9 cellular contexts compared by ENCODE assay signal in the genomic region with DNA sequence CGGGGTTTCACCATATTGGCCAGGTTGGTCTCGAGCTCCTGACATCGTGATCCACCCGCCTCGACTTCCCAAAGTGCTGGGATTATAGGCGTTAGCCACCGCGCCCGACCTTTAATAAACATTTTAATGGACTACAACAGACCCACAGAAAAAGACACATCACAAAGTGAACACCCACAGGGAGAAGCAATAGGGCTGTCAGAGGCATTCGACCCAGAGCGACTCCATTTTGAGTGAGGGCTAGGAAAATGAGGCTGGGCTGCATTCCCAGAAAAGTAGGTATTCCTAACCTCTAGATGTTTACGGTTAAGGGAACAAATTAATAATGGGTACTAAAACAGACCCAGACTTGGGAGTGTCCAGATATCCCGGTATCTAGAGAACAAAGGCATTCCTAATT. TPM values are rescaled to one million over a fixed set of nuclear protein-coding genes. Genes with fewer than 3 reads are reported as not detected.
DNase-seq lines count a peak whose midpoint lies in the region; ATAC-seq and TF ChIP-seq lines count a peak whose summit lies in the region.
"Had no signal": no experiment of that assay in that cellular context is flagged by ENCODE, and none has a peak within 500 bp of the region (broad histone marks: within the 10 kb centered on the region; RNA-seq: fewer than 3 reads in every experiment).

No MANE protein-coding gene starts in this region.

- no peak for TF ChIP-seq CTCF in AG10803 (conservative IDR thresholded peaks at IDR 0.05; ENCODE audit: low read length)

- DNase-seq in AG10803 (ENCODE audit: low read depth) (no peak), naive B cell (no peak), AG08395 (ENCODE audit: low spot score) (no peak), CD1c-positive myeloid dendritic cell (ENCODE audit: extremely low spot score) (no peak), RKO (ENCODE audit: low spot score) (no peak), NCI-H2107 treated with DMSO at 0.1 percent for 48 hours (lab: John Stamatoyannopoulos, UW; ENCODE audit: unreplicated experiment) (no peak)
- DNase-seq: NCI-H526 had no signal

- H3K36me3 Mint-ChIP-seq in dendritic cell treated with granulocyte-macrophage colony-stimulating factor and Interleukin-4, amounts not matched to agents 40 ng/mL and 50 ng/mL, for 4 days (ENCODE audit: low read depth), result peaks cover 82% of the 10 kb centered on the region
- H3K36me3 Mint-ChIP-seq in naive B cell, result peaks cover 8 to 16% of the 10 kb centered on the region in 2 donors

- H3K9me3 ChIP-seq in KOPT-K1 (ENCODE audit: insufficient read depth, low read length, poor library complexity, severe bottlenecking), result peaks cover 3% of the 10 kb centered on the region

- peaks cover 69% of the 10 kb centered on the region for H3K9me3 Mint-ChIP-seq in dendritic cell treated with granulocyte-macrophage colony-stimulating factor and Interleukin-4, amounts not matched to agents 40 ng/mL and 50 ng/mL, for 4 days
- peaks cover 0 to 11% (median 2%) of the 10 kb centered on the region in 7 donors for H3K9me3 Mint-ChIP-seq in naive B cell

- H3K4me1 Mint-ChIP-seq in dendritic cell treated with granulocyte-macrophage colony-stimulating factor and Interleukin-4, amounts not matched to agents 40 ng/mL and 50 ng/mL, for 4 days (ENCODE audit: low read depth), result peaks cover 22% of the 10 kb centered on the region
- peaks cover 30 to 42% (median 35%) of the 10 kb centered on the region in 3 donors for H3K4me1 Mint-ChIP-seq in naive B cell

- intact Hi-C loops in dendritic cell treated with granulocyte-macrophage colony-stimulating factor and Interleukin-4, amounts not matched to agents 40 ng/mL and 50 ng/mL, for 4 days (cut with micrococcal nuclease), result loop anchor here (5.0 kb wide), 1 partner anchor 95 kb away; a partner anchor contains a TSS

- H3K4me3 Mint-ChIP-seq in dendritic cell treated with granulocyte-macrophage colony-stimulating factor and Interleukin-4, amounts not matched to agents 40 ng/mL and 50 ng/mL, for 4 days, result peak overlapping the region; percentile 90
- peak overlapping the region; percentile 83 to 98 (median 96) for H3K4me3 Mint-ChIP-seq in naive B cell

- peak overlapping the region; percentile 70 for H3K27ac ChIP-seq in KOPT-K1 (ENCODE audit: low read depth, low read length, poor library complexity, severe bottlenecking)

- peak overlapping the region; percentile 92 for H3K4me3 ChIP-seq in AG10803 (ENCODE audit: low read length)

- ATAC-seq in naive B cell (ENCODE audit: low read depth in 2 of 2), result no peak

- H3K27me3 Mint-ChIP-seq in dendritic cell treated with granulocyte-macrophage colony-stimulating factor and Interleukin-4, amounts not matched to agents 40 ng/mL and 50 ng/mL, for 4 days, result no peaks in the 10 kb centered on the region
- H3K27me3 Mint-ChIP-seq in naive B cell, result no peaks in the 10 kb centered on the region

- peaks cover 29% of the 10 kb centered on the region for H3K36me3 ChIP-seq in KOPT-K1 (ENCODE audit: insufficient read depth, low read length)

- peak overlapping the region; percentile 96 for H3K27ac Mint-ChIP-seq in dendritic cell treated with granulocyte-macrophage colony-stimulating factor and Interleukin-4, amounts not matched to agents 40 ng/mL and 50 ng/mL, for 4 days
- H3K27ac Mint-ChIP-seq in naive B cell, result peak overlapping the region in 4 of 6 donors; percentile 14 to 91 (median 84)

RNA-seq across cellular contexts. Expression of a gene that starts 1.0 kb away (rescaled TPM):
- polyA plus RNA-seq in naive B cell (ENCODE audit: low read depth in 6 of 6), result 1 to 10 TPM in 1 of 6 donors, under 1 TPM in 4, not detected in 1; 0.21 to 1.0 (median 0.70) TPM

RNA-seq across cellular contexts. Expression of a gene that starts 27.4 kb away (rescaled TPM):
- 10 to 100 TPM; 47.2 to 88.7 (median 74.6) TPM for polyA plus RNA-seq in naive B cell (ENCODE audit: low read depth in 6 of 6)

RNA-seq across cellular contexts. Expression of a gene that starts 49.0 kb away (rescaled TPM):
- polyA plus RNA-seq in naive B cell (ENCODE audit: low read depth in 6 of 6), result 10 to 100 TPM; 16.4 to 41.1 (median 23.1) TPM

RNA-seq across cellular contexts. Expression of a gene that starts 49.0 kb away (rescaled TPM):
- polyA plus RNA-seq in naive B cell (ENCODE audit: low read depth in 6 of 6), result 1 to 10 TPM in 5 of 6 donors, not detected in 1; 1.5 to 5.2 (median 2.1) TPM
